Comparison of ENCODE assay signal across 12 cellular contexts in genomic region chr6:24911983-24912382, GRCh38. TPM values are rescaled to one million over a fixed set of nuclear protein-coding genes. Genes with fewer than 3 reads are reported as not detected.
DNase-seq lines count a peak whose midpoint lies in the region; ATAC-seq, FAIRE-seq and TF ChIP-seq lines count a peak whose summit lies in the region.
"Had no signal": no experiment of that assay in that cellular context is flagged by ENCODE, and none has a peak within 500 bp of the region (broad histone marks: within the 10 kb centered on the region; RNA-seq: fewer than 3 reads in every experiment).

No MANE protein-coding gene starts in this region.

- H3K79me2 ChIP-seq in trophoblast cell (ENCODE audit: control insufficient read depth, insufficient read depth, low read length, poor library complexity), result peaks cover 3% of the 10 kb centered on the region

- no peak overlapping the region for H3K18ac ChIP-seq in trophoblast cell (ENCODE audit: low read length)

- H3K27me3 ChIP-seq in SJCRH30, result no peaks in the 10 kb centered on the region
- H3K27me3 ChIP-seq in trophoblast cell (ENCODE audit: insufficient read depth, low read length), result peaks cover 2% of the 10 kb centered on the region
- peaks cover 0 to 7% (median 0%) of the 10 kb centered on the region in 3 donors for H3K27me3 ChIP-seq in stomach

- H3K4ac ChIP-seq in trophoblast cell (ENCODE audit: low read depth, low read length), result no peak overlapping the region

- H2BK120ac ChIP-seq in trophoblast cell (ENCODE audit: insufficient read depth, low read length, poor library complexity), result no peak overlapping the region

- peak overlapping the region; percentile 97 for H3K4me2 ChIP-seq in trophoblast cell (ENCODE audit: low read length)

- no peak for DNase-seq in GM12891 (ENCODE audit: insufficient read length, low spot score)
- DNase-seq in SJCRH30, result no peak
- DNase-seq in endothelial cell (ENCODE audit: low spot score), result no peak
- no peak for DNase-seq in trophoblast cell
- no peak for DNase-seq in occipital lobe (lab: John Stamatoyannopoulos, UW)
- no peak for DNase-seq in stomach
- no peak for DNase-seq in C1 segment of cervical spinal cord (lab: John Stamatoyannopoulos, UW)
- DNase-seq: mesendoderm; stimulated activated CD4-positive, alpha-beta T cell treated with anti-CD3 and anti-CD28 coated beads, Interleukin-15, amount 100 ng/mL, for 24 hours had no signal

- H3K9ac ChIP-seq in trophoblast cell (ENCODE audit: low read length), result no peak overlapping the region

- H3K4me1 ChIP-seq in SJCRH30 (peaks cover 13% of the 10 kb centered on the region), trophoblast cell (ENCODE audit: control insufficient read depth in 1 of 2, insufficient read depth in 2 of 2, low read length in 2 of 2) (peaks cover 4 to 9% of the 10 kb centered on the region in 2 experiments), stomach (peaks cover 17 to 51% (median 33%) of the 10 kb centered on the region in 4 donors)

- peaks cover 27% of the 10 kb centered on the region for H3K4me1 Mint-ChIP-seq in endothelial cell (ENCODE audit: unreplicated experiment)

- no peaks in the 10 kb centered on the region for H3K9me3 ChIP-seq in SJCRH30 (replicated peaks)
- peaks cover 2% of the 10 kb centered on the region for H3K9me3 ChIP-seq in trophoblast cell (ENCODE audit: insufficient read depth, low read depth, low read length)
- H3K9me3 ChIP-seq in stomach, result no peaks in the 10 kb centered on the region

- no peak overlapping the region for H2AK5ac ChIP-seq in trophoblast cell (ENCODE audit: low read length)

- no peak overlapping the region for H2BK5ac ChIP-seq in trophoblast cell (ENCODE audit: low read depth, low read length, poor library complexity)

- H3K4me3 Mint-ChIP-seq in endothelial cell (ENCODE audit: unreplicated experiment), result peak overlapping the region; percentile 87

- H3K4me3 ChIP-seq in SJCRH30 (peak overlapping the region; percentile 63), trophoblast cell (ENCODE audit: low read depth, low read length) (no peak overlapping the region), stomach (peak overlapping the region in 1 of 4 donors; percentile 68)

- H4K12ac ChIP-seq in trophoblast cell (ENCODE audit: low read depth, low read length), result no peak overlapping the region

- WGBS in trophoblast cell (ENCODE audit: extremely low coverage, insufficient coverage, insufficient read length), result no CpG with 5 or more reads among the region's 5 CpGs
- WGBS in stomach, 5 donors, result 59 to 80% (median 71%) methylated on average over 5 of the region's 5 CpGs

- no peak overlapping the region for H2AFZ ChIP-seq in trophoblast cell (ENCODE audit: insufficient read depth, low read length, poor library complexity)

- no peaks in the 10 kb centered on the region for H3K36me3 Mint-ChIP-seq in endothelial cell (ENCODE audit: low read depth, unreplicated experiment)

- no peak overlapping the region for H4K91ac ChIP-seq in trophoblast cell (ENCODE audit: low read depth, low read length)

- H3K14ac ChIP-seq in trophoblast cell (ENCODE audit: low read length), result no peak overlapping the region

- TF ChIP-seq POLR2A in GM12891 (IDR thresholded peaks at IDR 0.05; ENCODE audit: low read depth, low read length) (no peak), stomach (IDR thresholded peaks at IDR 0.05) (no peak)

- H3K79me1 ChIP-seq in trophoblast cell (ENCODE audit: low read length), result peaks cover 3% of the 10 kb centered on the region

- no peaks in the 10 kb centered on the region for H3K9me3 Mint-ChIP-seq in endothelial cell (ENCODE audit: unreplicated experiment)

- H2BK12ac ChIP-seq in trophoblast cell (ENCODE audit: low read length), result no peak overlapping the region

- H3K36me3 ChIP-seq in SJCRH30 (no peaks in the 10 kb centered on the region), trophoblast cell (ENCODE audit: control insufficient read depth in 1 of 2, insufficient read depth in 2 of 2, low read length in 2 of 2) (no peaks in the 10 kb centered on the region), stomach (no peaks in the 10 kb centered on the region)

- H3K27ac ChIP-seq in SJCRH30 (no peak overlapping the region), trophoblast cell (ENCODE audit: low read depth, low read length) (no peak overlapping the region), stomach (peak overlapping the region in 1 of 5 donors; percentile 85)

- TF ChIP-seq CTCF in endothelial cell (IDR thresholded peaks at IDR 0.05; ENCODE audit: unreplicated experiment) (no peak), stomach (IDR thresholded peaks at IDR 0.05) (no peak)

- no peak overlapping the region for H3K27ac Mint-ChIP-seq in endothelial cell (ENCODE audit: unreplicated experiment)

- no peak overlapping the region for H3K23ac ChIP-seq in trophoblast cell (ENCODE audit: low read length)

- FAIRE-seq in GM12891 (lab: Jason Lieb, UNC), result peak; percentile 77
- FAIRE-seq: colon had no signal

- no peak for TF ChIP-seq EP300 in stomach (IDR thresholded peaks at IDR 0.05)

- no peak overlapping the region for H4K8ac ChIP-seq in trophoblast cell (ENCODE audit: low read depth, low read length)

- H3K27me3 Mint-ChIP-seq in endothelial cell (ENCODE audit: unreplicated experiment), result peaks cover 24% of the 10 kb centered on the region

- intact Hi-C loops in stomach (cut with DNase I; ENCODE audit: low total_unique reads), result no loop called here

- no peak for ATAC-seq in HG02763 (IDR thresholded peaks at IDR 0.05; ENCODE audit: unreplicated experiment)

TF ChIP-seq in GM12891, 5 proteins besides CTCF, POLR2A, EP300 and RAD21:
- TF ChIP-seq POLR2AphosphoS5 (IDR thresholded peaks at IDR 0.05; ENCODE audit: low read depth, low read length), result no peak
- no peak for TF ChIP-seq SPI1 (IDR thresholded peaks at IDR 0.05; ENCODE audit: low read depth, low read length)
- no peak for TF ChIP-seq POU2F2 (IDR thresholded peaks at IDR 0.05; ENCODE audit: low read depth, low read length)
- no peak for TF ChIP-seq TAF1 (IDR thresholded peaks at IDR 0.05; ENCODE audit: low read depth, low read length)
- TF ChIP-seq PAX5 (IDR thresholded peaks at IDR 0.05; ENCODE audit: insufficient read depth, low read length, severe bottlenecking), result no peak

RNA-seq across cellular contexts. Expression of gene RIPOR2, which starts 23.8 kb away (rescaled TPM):
- 20.5 TPM for polyA plus RNA-seq in GM12891 (2012; ENCODE audit: low read depth, missing spikeins)
- 3.0 and 3.9 TPM in 2 replicates for total RNA-seq in SJCRH30 (2014; rRNA removed; shearing (Covaris generic))
- total RNA-seq in endothelial cell (ENCODE audit: unreplicated experiment), result 1.1 TPM
- 114 and 123 TPM in 2 replicates for polyA plus RNA-seq in trophoblast cell (2013)
- total RNA-seq in occipital lobe, result 17.8 TPM
- 10 to 100 TPM in 3 of 5 donors, 1 to 10 TPM in 1, not detected in 1; 9.4 to 19.3 (median 12.4) TPM for total RNA-seq in stomach
- polyA plus RNA-seq in stomach, result 1 to 10 TPM; 2.0 to 2.6 (median 2.1) TPM
- total RNA-seq: H4 had no signal
